Comparison of ENCODE assay signal across 8 cellular contexts in genomic region chr5:143001764-143002351, GRCh38.
DNase-seq lines count a peak whose midpoint lies in the region; ATAC-seq and TF ChIP-seq lines count a peak whose summit lies in the region.

No MANE protein-coding gene starts in this region.

- TF ChIP-seq CTCF in tibial nerve (IDR thresholded peaks at IDR 0.05) = no peak

- H3K4me3 Mint-ChIP-seq in activated T-cell treated with anti-CD3 and anti-CD28 coated beads, Interleukin-2, amount 50 U/mL, for 4 hours = peak overlapping the region; percentile 19

- peak; percentile 41 to 55 for ATAC-seq in activated T-cell treated with anti-CD3 and anti-CD28 coated beads, Interleukin-2, amount 50 U/mL, for 4 hours
- ATAC-seq in esophagus mucosa = no peak

- peaks cover 68% of the 10 kb centered on the region for H3K4me1 Mint-ChIP-seq in activated T-cell treated with anti-CD3 and anti-CD28 coated beads, Interleukin-2, amount 50 U/mL, for 4 hours (ENCODE audit: low read depth)

- H3K4me3 ChIP-seq in tibial nerve = no peak overlapping the region

- no peaks in the 10 kb centered on the region for H3K9me3 Mint-ChIP-seq in activated T-cell treated with anti-CD3 and anti-CD28 coated beads, Interleukin-2, amount 50 U/mL, for 4 hours

- peak; percentile 29 for DNase-seq in activated T-cell treated with anti-CD3 and anti-CD28 coated beads, Interleukin-2, amount 50 U/mL, for 1 hour
- DNase-seq in activated T-cell treated with anti-CD3 and anti-CD28 coated beads for 4 hours (no peak), glomerular visceral epithelial cell (ENCODE audit: extremely low spot score) (peak; percentile 76), tibial nerve (ENCODE audit: low spot score in 2 of 2) (no peak), NCI-H2081 (lab: John Stamatoyannopoulos, UW) (no peak)
- DNase-seq in activated T-cell treated with anti-CD3 and anti-CD28 coated beads, Interleukin-2, amount 50 U/mL, for 4 hours = no peak
- no peak for DNase-seq in activated CD4-positive, CD25-positive, alpha-beta regulatory T cell treated with anti-CD3 and anti-CD28 coated beads, Interleukin-2, amount 50 U/mL, for 72 hours

- peaks cover 0 to 47% (median 31%) of the 10 kb centered on the region in 4 donors for H3K4me1 ChIP-seq in tibial nerve

- no peak for TF ChIP-seq POLR2A in tibial nerve (IDR thresholded peaks at IDR 0.05)

- no peaks in the 10 kb centered on the region for H3K9me3 ChIP-seq in tibial nerve

- peaks cover 2% of the 10 kb centered on the region for H3K36me3 Mint-ChIP-seq in activated T-cell treated with anti-CD3 and anti-CD28 coated beads, Interleukin-2, amount 50 U/mL, for 4 hours (ENCODE audit: insufficient read depth)

- no peak for TF ChIP-seq EP300 in tibial nerve (IDR thresholded peaks at IDR 0.05)

- H3K27me3 ChIP-seq in tibial nerve = no peaks in the 10 kb centered on the region

- 27 to 46% methylated on average over 6 to 8 of the region's 8 CpGs for WGBS in tibial nerve, 2 donors

- peak overlapping the region in 3 of 4 donors; percentile 33 to 72 (median 56) for H3K27ac ChIP-seq in tibial nerve

- no peaks in the 10 kb centered on the region for H3K36me3 ChIP-seq in tibial nerve

- H3K27me3 Mint-ChIP-seq in activated T-cell treated with anti-CD3 and anti-CD28 coated beads, Interleukin-2, amount 50 U/mL, for 4 hours (ENCODE audit: low read depth) = no peaks in the 10 kb centered on the region

Comparison
In these comparisons a context has a peak if more than half of its experiments do, and no peak if none do; other contexts are left out.
1. DNase-seq: peak in activated T-cell treated with anti-CD3 and anti-CD28 coated beads, Interleukin-2, amount 50 U/mL, for 1 hour (single experiment) and glomerular visceral epithelial cell (single experiment); none in activated T-cell treated with anti-CD3 and anti-CD28 coated beads for 4 hours (single experiment), activated T-cell treated with anti-CD3 and anti-CD28 coated beads, Interleukin-2, amount 50 U/mL, for 4 hours (single experiment), tibial nerve (0 of 2), NCI-H2081 (0 of 2) and activated CD4-positive, CD25-positive, alpha-beta regulatory T cell treated with anti-CD3 and anti-CD28 coated beads, Interleukin-2, amount 50 U/mL, for 72 hours (single experiment).